Comparison of ENCODE assay signal across 8 cellular contexts in genomic region chr6:31493875-31494694, GRCh38. TPM values are rescaled to one million over a fixed set of nuclear protein-coding genes. Genes with fewer than 3 reads are reported as not detected.
A peak's percentile ranks its signal among the peaks of the same experiment; 100 is the strongest.
DNase-seq lines count a peak whose midpoint lies in the region; ATAC-seq and TF ChIP-seq lines count a peak whose summit lies in the region.

No MANE protein-coding gene starts in this region.

- no peaks in the 10 kb centered on the region for H3K36me3 ChIP-seq in ES-I3 (ENCODE audit: insufficient read depth, low read length)

- DNase-seq in NCI-H2196 treated with DMSO at 0.1 percent for 48 hours (lab: John Stamatoyannopoulos, UW; ENCODE audit: unreplicated experiment) (peak; percentile 67), choroid plexus epithelial cell (ENCODE audit: low read depth) (peak; percentile 79), left colon (peak; percentile 76 to 93)
- peak; percentile 91 for DNase-seq in activated CD4-positive, alpha-beta T cell treated with anti-CD3 and anti-CD28 coated beads for 36 hours
- peak; percentile 52 to 71 (median 65) for DNase-seq in stimulated activated CD4-positive, alpha-beta T cell treated with anti-CD3 and anti-CD28 coated beads, Interleukin-1b, Interleukin-23, amount 100 ng/mL, for 24 hours (ENCODE audit: low read depth in 4 of 4, low spot score in 1 of 4)

- peak overlapping the region; percentile 90 for H3K27ac Mint-ChIP-seq in activated CD4-positive, alpha-beta T cell treated with anti-CD3 and anti-CD28 coated beads for 36 hours

- peaks cover 8% of the 10 kb centered on the region for H3K4me1 ChIP-seq in ES-I3 (ENCODE audit: insufficient read depth, low read length)

- peak overlapping the region; percentile 79 for H3K4me3 Mint-ChIP-seq in activated CD4-positive, alpha-beta T cell treated with anti-CD3 and anti-CD28 coated beads for 36 hours

- ATAC-seq in HG02610 (IDR thresholded peaks at IDR 0.05; ENCODE audit: unreplicated experiment) (peak; percentile 44), left colon (peak; percentile 68), GM21786 (IDR thresholded peaks at IDR 0.05; ENCODE audit: unreplicated experiment) (no peak)
- ATAC-seq in activated CD4-positive, alpha-beta T cell treated with anti-CD3 and anti-CD28 coated beads for 36 hours, result peak; percentile 58

- H3K27me3 Mint-ChIP-seq in activated CD4-positive, alpha-beta T cell treated with anti-CD3 and anti-CD28 coated beads for 36 hours, result no peaks in the 10 kb centered on the region

- peak overlapping the region; percentile 76 for H3K9ac ChIP-seq in ES-I3 (ENCODE audit: low read depth, low read length)

- intact Hi-C loops in activated CD4-positive, alpha-beta T cell treated with anti-CD3 and anti-CD28 coated beads for 36 hours (cut with DNase I, micrococcal nuclease), result loop anchor here (1.0 to 5.0 kb wide), 9 partner anchors 31 to 158 kb away; partner anchors contain the start of genes ATP6V1G2 (in 1 of the 2), BAG6 (in 1 of the 2), DDX39B (in 1 of the 2) and MICA (in 1 of the 2)
- intact Hi-C loops in left colon (cut with DNase I, micrococcal nuclease), result no loop called here

- peak; percentile 86 for TF ChIP-seq CTCF in choroid plexus epithelial cell (conservative IDR thresholded peaks at IDR 0.05; ENCODE audit: low read depth, low read length)

- H3K4me1 Mint-ChIP-seq in activated CD4-positive, alpha-beta T cell treated with anti-CD3 and anti-CD28 coated beads for 36 hours, result peaks cover 43% of the 10 kb centered on the region

- no peaks in the 10 kb centered on the region for H3K9me3 ChIP-seq in ES-I3 (ENCODE audit: control insufficient read depth, insufficient read depth, low read length)

- no peaks in the 10 kb centered on the region for H3K9me3 Mint-ChIP-seq in activated CD4-positive, alpha-beta T cell treated with anti-CD3 and anti-CD28 coated beads for 36 hours (ENCODE audit: low read depth)

- H3K4me3 ChIP-seq in choroid plexus epithelial cell (ENCODE audit: low read depth, low read length), result peak overlapping the region; percentile 69

- CTCF ChIA-PET in activated CD4-positive, alpha-beta T cell treated with anti-CD3 and anti-CD28 coated beads for 36 hours (lab: Charles Lee), result interaction anchor here (0.5 to 4.3 kb wide), 20 partner anchors 20 to 612 kb away, joined by 3 to 41 read pairs (median 4); partner anchors contain the start of genes ATP6V1G2, BAG6, DDX39B and NFKBIL1

- POLR2A ChIA-PET in activated CD4-positive, alpha-beta T cell treated with anti-CD3 and anti-CD28 coated beads for 36 hours (lab: Charles Lee), result interaction anchor here (0.7 to 1.0 kb wide), 3 partner anchors 32 to 47 kb away, joined by 3 to 6 read pairs (median 5); no protein-coding TSS in a partner anchor

- peaks cover 9% of the 10 kb centered on the region for H3K36me3 Mint-ChIP-seq in activated CD4-positive, alpha-beta T cell treated with anti-CD3 and anti-CD28 coated beads for 36 hours (ENCODE audit: low read depth)

RNA-seq across cellular contexts. Expression of gene MICB, which starts 3.9 kb away (rescaled TPM):
- total RNA-seq in activated CD4-positive, alpha-beta T cell treated with anti-CD3 and anti-CD28 coated beads for 36 hours, result 10 to 100 TPM; 19.6 to 19.7 TPM
- total RNA-seq in left colon, result 1 to 10 TPM; 1.2 to 1.3 TPM

RNA-seq across cellular contexts. Expression of gene MCCD1, which starts 34.7 kb away (rescaled TPM):
- not detected for total RNA-seq in activated CD4-positive, alpha-beta T cell treated with anti-CD3 and anti-CD28 coated beads for 36 hours
- not detected for total RNA-seq in left colon

RNA-seq across cellular contexts. Expression of gene DDX39B, which starts 47.7 kb away (rescaled TPM):
- 100 to 1,000 TPM; 517 to 569 TPM for total RNA-seq in activated CD4-positive, alpha-beta T cell treated with anti-CD3 and anti-CD28 coated beads for 36 hours
- 100 to 1,000 TPM; 221 to 269 TPM for total RNA-seq in left colon

RNA-seq across cellular contexts. Expression of gene ATP6V1G2, which starts 52.3 kb away (rescaled TPM):
- 1 to 10 TPM; 1.9 to 2.1 TPM for total RNA-seq in activated CD4-positive, alpha-beta T cell treated with anti-CD3 and anti-CD28 coated beads for 36 hours
- total RNA-seq in left colon, result under 1 TPM; 0.58 to 0.92 TPM

RNA-seq across cellular contexts. Expression of gene NFKBIL1, which starts 53.3 kb away (rescaled TPM):
- total RNA-seq in activated CD4-positive, alpha-beta T cell treated with anti-CD3 and anti-CD28 coated beads for 36 hours, result 10 to 100 TPM; 18.1 to 19.0 TPM
- total RNA-seq in left colon, result 10 to 100 TPM; 14.4 to 18.0 TPM

Comparison
In these comparisons a context has a peak if more than half of its experiments do, and no peak if none do; other contexts are left out.
1. RNA of gene MICB, which starts 3.9 kb away (total RNA-seq): 19.6 to 19.7 TPM in activated CD4-positive, alpha-beta T cell treated with anti-CD3 and anti-CD28 coated beads for 36 hours; 1.2 to 1.3 TPM in left colon; every median in the first group is over 4 times any median in the second.
2. intact Hi-C loops: an anchor here in activated CD4-positive, alpha-beta T cell treated with anti-CD3 and anti-CD28 coated beads for 36 hours (1.0 to 5.0 kb wide); none called in left colon.
3. Peak in every context shown above with its lines, with median percentiles within 50 percentile points of each other: DNase-seq.